10 cellular contexts compared by ENCODE assay signal in genomic region chr11:27718346-27718852, GRCh38. TPM values are rescaled to one million over a fixed set of nuclear protein-coding genes. Genes with fewer than 3 reads are reported as not detected.
DNase-seq lines count a peak whose midpoint lies in the region; ATAC-seq, FAIRE-seq and TF ChIP-seq lines count a peak whose summit lies in the region.
"Had no signal": no experiment of that assay in that cellular context is flagged by ENCODE, and none has a peak within 500 bp of the region (broad histone marks: within the 10 kb centered on the region; RNA-seq: fewer than 3 reads in every experiment).

No MANE protein-coding gene starts in this region.

- H3K4me1 ChIP-seq in lower lobe of right lung, result peaks cover 10% of the 10 kb centered on the region

- TF ChIP-seq CTCF in chondrocyte (IDR thresholded peaks at IDR 0.05), result no peak
- TF ChIP-seq CTCF in lower lobe of right lung (IDR thresholded peaks at IDR 0.05), result no peak

- H3K4me3 ChIP-seq in lower lobe of right lung, result peak overlapping the region; percentile 39

- no peak for TF ChIP-seq POLR2A in GM12891 (IDR thresholded peaks at IDR 0.05; ENCODE audit: low read depth, low read length)

- H3K27me3 ChIP-seq in lower lobe of right lung (ENCODE audit: low read depth), result peaks cover 83% of the 10 kb centered on the region

- H3K4me3 Mint-ChIP-seq in chondrocyte (ENCODE audit: unreplicated experiment), result peak overlapping the region; percentile 85

- DNase-seq in GM03348 (ENCODE audit: low spot score), result peak; percentile 93
- DNase-seq in NCI-H345 treated with DMSO at 0.1 percent for 48 hours (lab: John Stamatoyannopoulos, UW; ENCODE audit: unreplicated experiment), result peak; percentile 45
- no peak for DNase-seq in chondrocyte (ENCODE audit: low spot score)
- DNase-seq in lower lobe of right lung, result no peak
- DNase-seq in GM12891 (ENCODE audit: insufficient read length, low spot score), result no peak
- no peak for DNase-seq in activated T-cell treated with anti-CD3 and anti-CD28 coated beads, Interleukin-2, amount 50 U/mL, for 1 hour
- DNase-seq in pons (ENCODE audit: low spot score), result no peak

- peak overlapping the region; percentile 95 for H3K27ac Mint-ChIP-seq in chondrocyte (ENCODE audit: unreplicated experiment)
- H3K27ac Mint-ChIP-seq: IgD-negative memory B cell had no signal

- no peaks in the 10 kb centered on the region for H3K36me3 ChIP-seq in lower lobe of right lung
- H3K36me3 ChIP-seq: neutrophil had no signal

- no peaks in the 10 kb centered on the region for H3K36me3 Mint-ChIP-seq in chondrocyte (ENCODE audit: low read depth)

- H3K27me3 Mint-ChIP-seq in chondrocyte (ENCODE audit: low read depth), result peaks cover 22% of the 10 kb centered on the region

- H3K9me3 Mint-ChIP-seq in chondrocyte (ENCODE audit: low read depth), result no peaks in the 10 kb centered on the region

- FAIRE-seq in GM12891 (lab: Jason Lieb, UNC), result no peak

- H3K9me3 ChIP-seq in lower lobe of right lung, result no peaks in the 10 kb centered on the region

- no peak overlapping the region for H3K27ac ChIP-seq in lower lobe of right lung
- H3K27ac ChIP-seq: neutrophil had no signal

- intact Hi-C loops in lower lobe of right lung (cut with DNase I), result no loop called here

- H3K4me1 Mint-ChIP-seq in chondrocyte (ENCODE audit: low read depth), result peaks cover 49% of the 10 kb centered on the region

- ATAC-seq in lower lobe of right lung, result peak; percentile 59 to 64
- ATAC-seq in GM21723 (IDR thresholded peaks at IDR 0.05; ENCODE audit: unreplicated experiment), result no peak

TF ChIP-seq in GM12891, 5 proteins besides CTCF, POLR2A, EP300 and RAD21:
- TF ChIP-seq SPI1 (IDR thresholded peaks at IDR 0.05; ENCODE audit: low read depth, low read length) (no peak), POU2F2 (IDR thresholded peaks at IDR 0.05; ENCODE audit: low read depth, low read length) (no peak), TAF1 (IDR thresholded peaks at IDR 0.05; ENCODE audit: low read depth, low read length) (no peak), POLR2AphosphoS5 (IDR thresholded peaks at IDR 0.05; ENCODE audit: low read depth, low read length) (no peak), PAX5 (IDR thresholded peaks at IDR 0.05; ENCODE audit: insufficient read depth, low read length, severe bottlenecking) (no peak)

RNA-seq across cellular contexts. Expression of gene BDNF, which starts 18.1 kb away (rescaled TPM):
- total RNA-seq in chondrocyte, result 2.0 to 4.4 TPM (median 4.1 TPM) in 3 replicates
- total RNA-seq in lower lobe of right lung, result 3.4 TPM
- 0.04 TPM for polyA plus RNA-seq in GM12891 (2012; ENCODE audit: low read depth, missing spikeins)
- polyA plus RNA-seq: IgD-negative memory B cell had no signal

Comparison
In these comparisons a context has a peak if more than half of its experiments do, and no peak if none do; other contexts are left out.
1. DNase-seq: peak in GM03348 (single experiment) and NCI-H345 treated with DMSO at 0.1 percent for 48 hours (single experiment); none in chondrocyte (single experiment), lower lobe of right lung (single experiment), GM12891 (single experiment), activated T-cell treated with anti-CD3 and anti-CD28 coated beads, Interleukin-2, amount 50 U/mL, for 1 hour (single experiment) and pons (single experiment).